8 cellular contexts compared by ENCODE assay signal in genomic region chr2:131673400-131674173, GRCh38.
DNase-seq lines count a peak whose midpoint lies in the region; ATAC-seq and TF ChIP-seq lines count a peak whose summit lies in the region.

No MANE protein-coding gene starts in this region.

- DNase-seq in AG08396 (ENCODE audit: low spot score): peak; percentile 79
- DNase-seq in NCI-H2227 treated with DMSO at 0.1 percent for 48 hours (lab: John Stamatoyannopoulos, UW): peak; percentile 85
- DNase-seq in activated CD4-positive, alpha-beta T cell treated with anti-CD3 and anti-CD28 coated beads, Interleukin-2, amount 50 U/mL, for 4 hours: peak; percentile 43 to 52
- DNase-seq in ecto neural progenitor cell (ENCODE audit: low spot score): peak; percentile 86
- peak; percentile 81 for DNase-seq in lung (ENCODE audit: low spot score)
- DNase-seq in stimulated activated CD8-positive, alpha-beta memory T cell treated with anti-CD3 and anti-CD28 coated beads, Interleukin-12 subunit alpha, Interleukin-12 subunit beta, amount 100 ng/mL, for 24 hours (ENCODE audit: extremely low read depth): peak; percentile 23

- no peak overlapping the region for H3K4me3 ChIP-seq in lung

- H3K4me1 ChIP-seq in lung (ENCODE audit: control insufficient read depth in 2 of 2, insufficient read depth in 2 of 2, low read length in 2 of 2): peaks cover 0 to 5% of the 10 kb centered on the region in 2 donors

- H3K27me3 ChIP-seq in lung (ENCODE audit: control insufficient read depth, insufficient read depth): no peaks in the 10 kb centered on the region

- H3K9me3 ChIP-seq in lung (ENCODE audit: control insufficient read depth in 2 of 2, insufficient read depth in 1 of 2, low read length in 1 of 2): no peaks in the 10 kb centered on the region

- peak; percentile 35 for TF ChIP-seq CTCF in lung (IDR thresholded peaks at IDR 0.05; ENCODE audit: control extremely low read depth, extremely low read depth)

- ATAC-seq in GM18520 (IDR thresholded peaks at IDR 0.05; ENCODE audit: unreplicated experiment): peak; percentile 92
- peak; percentile 92 for ATAC-seq in HG03064 (IDR thresholded peaks at IDR 0.05; ENCODE audit: low read depth, unreplicated experiment)
- ATAC-seq in lung (ENCODE audit: insufficient read depth, low FRiP score): peak; percentile 93

- H3K36me3 ChIP-seq in lung (ENCODE audit: control insufficient read depth in 2 of 2, insufficient read depth in 2 of 2, low read length in 2 of 2): no peaks in the 10 kb centered on the region

- no peak overlapping the region for H3K27ac ChIP-seq in lung (ENCODE audit: low read depth in 1 of 2, low read length in 1 of 2)

- WGBS in lung, 2 donors: 2 to 3% methylated on average over 43 to 48 of the region's 48 CpGs

Comparison
In these comparisons a context has a peak if more than half of its experiments do, and no peak if none do; other contexts are left out.
1. DNase-seq: peak in every context shown above with its lines; median percentile 86 in ecto neural progenitor cell; 85 in NCI-H2227 treated with DMSO at 0.1 percent for 48 hours; 81 in lung; 79 in AG08396; 48 in activated CD4-positive, alpha-beta T cell treated with anti-CD3 and anti-CD28 coated beads, Interleukin-2, amount 50 U/mL, for 4 hours; 23 in stimulated activated CD8-positive, alpha-beta memory T cell treated with anti-CD3 and anti-CD28 coated beads, Interleukin-12 subunit alpha, Interleukin-12 subunit beta, amount 100 ng/mL, for 24 hours.